In genomic region chr6:18262812-18263560, GRCh38 we compare ENCODE assay signal across 1 cellular context.
TF ChIP-seq lines count a peak whose summit lies in the region.

No MANE protein-coding gene starts in this region.

TF ChIP-seq in K562, 482 proteins besides CTCF, POLR2A, EP300 and RAD21 (continued from another document):
- TF ChIP-seq, protein P1, sequence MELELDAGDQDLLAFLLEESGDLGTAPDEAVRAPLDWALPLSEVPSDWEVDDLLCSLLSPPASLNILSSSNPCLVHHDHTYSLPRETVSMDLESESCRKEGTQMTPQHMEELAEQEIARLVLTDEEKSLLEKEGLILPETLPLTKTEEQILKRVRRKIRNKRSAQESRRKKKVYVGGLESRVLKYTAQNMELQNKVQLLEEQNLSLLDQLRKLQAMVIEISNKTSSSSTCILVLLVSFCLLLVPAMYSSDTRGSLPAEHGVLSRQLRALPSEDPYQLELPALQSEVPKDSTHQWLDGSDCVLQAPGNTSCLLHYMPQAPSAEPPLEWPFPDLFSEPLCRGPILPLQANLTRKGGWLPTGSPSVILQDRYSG (tag; conservative IDR thresholded peaks at IDR 0.05; ENCODE audit: low read depth): no peak
- TF ChIP-seq, protein P2, sequence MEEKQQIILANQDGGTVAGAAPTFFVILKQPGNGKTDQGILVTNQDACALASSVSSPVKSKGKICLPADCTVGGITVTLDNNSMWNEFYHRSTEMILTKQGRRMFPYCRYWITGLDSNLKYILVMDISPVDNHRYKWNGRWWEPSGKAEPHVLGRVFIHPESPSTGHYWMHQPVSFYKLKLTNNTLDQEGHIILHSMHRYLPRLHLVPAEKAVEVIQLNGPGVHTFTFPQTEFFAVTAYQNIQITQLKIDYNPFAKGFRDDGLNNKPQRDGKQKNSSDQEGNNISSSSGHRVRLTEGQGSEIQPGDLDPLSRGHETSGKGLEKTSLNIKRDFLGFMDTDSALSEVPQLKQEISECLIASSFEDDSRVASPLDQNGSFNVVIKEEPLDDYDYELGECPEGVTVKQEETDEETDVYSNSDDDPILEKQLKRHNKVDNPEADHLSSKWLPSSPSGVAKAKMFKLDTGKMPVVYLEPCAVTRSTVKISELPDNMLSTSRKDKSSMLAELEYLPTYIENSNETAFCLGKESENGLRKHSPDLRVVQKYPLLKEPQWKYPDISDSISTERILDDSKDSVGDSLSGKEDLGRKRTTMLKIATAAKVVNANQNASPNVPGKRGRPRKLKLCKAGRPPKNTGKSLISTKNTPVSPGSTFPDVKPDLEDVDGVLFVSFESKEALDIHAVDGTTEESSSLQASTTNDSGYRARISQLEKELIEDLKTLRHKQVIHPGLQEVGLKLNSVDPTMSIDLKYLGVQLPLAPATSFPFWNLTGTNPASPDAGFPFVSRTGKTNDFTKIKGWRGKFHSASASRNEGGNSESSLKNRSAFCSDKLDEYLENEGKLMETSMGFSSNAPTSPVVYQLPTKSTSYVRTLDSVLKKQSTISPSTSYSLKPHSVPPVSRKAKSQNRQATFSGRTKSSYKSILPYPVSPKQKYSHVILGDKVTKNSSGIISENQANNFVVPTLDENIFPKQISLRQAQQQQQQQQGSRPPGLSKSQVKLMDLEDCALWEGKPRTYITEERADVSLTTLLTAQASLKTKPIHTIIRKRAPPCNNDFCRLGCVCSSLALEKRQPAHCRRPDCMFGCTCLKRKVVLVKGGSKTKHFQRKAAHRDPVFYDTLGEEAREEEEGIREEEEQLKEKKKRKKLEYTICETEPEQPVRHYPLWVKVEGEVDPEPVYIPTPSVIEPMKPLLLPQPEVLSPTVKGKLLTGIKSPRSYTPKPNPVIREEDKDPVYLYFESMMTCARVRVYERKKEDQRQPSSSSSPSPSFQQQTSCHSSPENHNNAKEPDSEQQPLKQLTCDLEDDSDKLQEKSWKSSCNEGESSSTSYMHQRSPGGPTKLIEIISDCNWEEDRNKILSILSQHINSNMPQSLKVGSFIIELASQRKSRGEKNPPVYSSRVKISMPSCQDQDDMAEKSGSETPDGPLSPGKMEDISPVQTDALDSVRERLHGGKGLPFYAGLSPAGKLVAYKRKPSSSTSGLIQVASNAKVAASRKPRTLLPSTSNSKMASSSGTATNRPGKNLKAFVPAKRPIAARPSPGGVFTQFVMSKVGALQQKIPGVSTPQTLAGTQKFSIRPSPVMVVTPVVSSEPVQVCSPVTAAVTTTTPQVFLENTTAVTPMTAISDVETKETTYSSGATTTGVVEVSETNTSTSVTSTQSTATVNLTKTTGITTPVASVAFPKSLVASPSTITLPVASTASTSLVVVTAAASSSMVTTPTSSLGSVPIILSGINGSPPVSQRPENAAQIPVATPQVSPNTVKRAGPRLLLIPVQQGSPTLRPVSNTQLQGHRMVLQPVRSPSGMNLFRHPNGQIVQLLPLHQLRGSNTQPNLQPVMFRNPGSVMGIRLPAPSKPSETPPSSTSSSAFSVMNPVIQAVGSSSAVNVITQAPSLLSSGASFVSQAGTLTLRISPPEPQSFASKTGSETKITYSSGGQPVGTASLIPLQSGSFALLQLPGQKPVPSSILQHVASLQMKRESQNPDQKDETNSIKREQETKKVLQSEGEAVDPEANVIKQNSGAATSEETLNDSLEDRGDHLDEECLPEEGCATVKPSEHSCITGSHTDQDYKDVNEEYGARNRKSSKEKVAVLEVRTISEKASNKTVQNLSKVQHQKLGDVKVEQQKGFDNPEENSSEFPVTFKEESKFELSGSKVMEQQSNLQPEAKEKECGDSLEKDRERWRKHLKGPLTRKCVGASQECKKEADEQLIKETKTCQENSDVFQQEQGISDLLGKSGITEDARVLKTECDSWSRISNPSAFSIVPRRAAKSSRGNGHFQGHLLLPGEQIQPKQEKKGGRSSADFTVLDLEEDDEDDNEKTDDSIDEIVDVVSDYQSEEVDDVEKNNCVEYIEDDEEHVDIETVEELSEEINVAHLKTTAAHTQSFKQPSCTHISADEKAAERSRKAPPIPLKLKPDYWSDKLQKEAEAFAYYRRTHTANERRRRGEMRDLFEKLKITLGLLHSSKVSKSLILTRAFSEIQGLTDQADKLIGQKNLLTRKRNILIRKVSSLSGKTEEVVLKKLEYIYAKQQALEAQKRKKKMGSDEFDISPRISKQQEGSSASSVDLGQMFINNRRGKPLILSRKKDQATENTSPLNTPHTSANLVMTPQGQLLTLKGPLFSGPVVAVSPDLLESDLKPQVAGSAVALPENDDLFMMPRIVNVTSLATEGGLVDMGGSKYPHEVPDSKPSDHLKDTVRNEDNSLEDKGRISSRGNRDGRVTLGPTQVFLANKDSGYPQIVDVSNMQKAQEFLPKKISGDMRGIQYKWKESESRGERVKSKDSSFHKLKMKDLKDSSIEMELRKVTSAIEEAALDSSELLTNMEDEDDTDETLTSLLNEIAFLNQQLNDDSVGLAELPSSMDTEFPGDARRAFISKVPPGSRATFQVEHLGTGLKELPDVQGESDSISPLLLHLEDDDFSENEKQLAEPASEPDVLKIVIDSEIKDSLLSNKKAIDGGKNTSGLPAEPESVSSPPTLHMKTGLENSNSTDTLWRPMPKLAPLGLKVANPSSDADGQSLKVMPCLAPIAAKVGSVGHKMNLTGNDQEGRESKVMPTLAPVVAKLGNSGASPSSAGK (IDR thresholded peaks at IDR 0.05): peak; percentile 51
- TF ChIP-seq IRF2 (CRISPR knock-in tag; IDR thresholded peaks at IDR 0.05): no peak
- TF ChIP-seq, protein P3, sequence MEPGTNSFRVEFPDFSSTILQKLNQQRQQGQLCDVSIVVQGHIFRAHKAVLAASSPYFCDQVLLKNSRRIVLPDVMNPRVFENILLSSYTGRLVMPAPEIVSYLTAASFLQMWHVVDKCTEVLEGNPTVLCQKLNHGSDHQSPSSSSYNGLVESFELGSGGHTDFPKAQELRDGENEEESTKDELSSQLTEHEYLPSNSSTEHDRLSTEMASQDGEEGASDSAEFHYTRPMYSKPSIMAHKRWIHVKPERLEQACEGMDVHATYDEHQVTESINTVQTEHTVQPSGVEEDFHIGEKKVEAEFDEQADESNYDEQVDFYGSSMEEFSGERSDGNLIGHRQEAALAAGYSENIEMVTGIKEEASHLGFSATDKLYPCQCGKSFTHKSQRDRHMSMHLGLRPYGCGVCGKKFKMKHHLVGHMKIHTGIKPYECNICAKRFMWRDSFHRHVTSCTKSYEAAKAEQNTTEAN (CRISPR knock-in tag; IDR thresholded peaks at IDR 0.05): 0 out of 2 replicates have a peak, but pooled peaks have one; percentile 21
- TF ChIP-seq, protein P4, sequence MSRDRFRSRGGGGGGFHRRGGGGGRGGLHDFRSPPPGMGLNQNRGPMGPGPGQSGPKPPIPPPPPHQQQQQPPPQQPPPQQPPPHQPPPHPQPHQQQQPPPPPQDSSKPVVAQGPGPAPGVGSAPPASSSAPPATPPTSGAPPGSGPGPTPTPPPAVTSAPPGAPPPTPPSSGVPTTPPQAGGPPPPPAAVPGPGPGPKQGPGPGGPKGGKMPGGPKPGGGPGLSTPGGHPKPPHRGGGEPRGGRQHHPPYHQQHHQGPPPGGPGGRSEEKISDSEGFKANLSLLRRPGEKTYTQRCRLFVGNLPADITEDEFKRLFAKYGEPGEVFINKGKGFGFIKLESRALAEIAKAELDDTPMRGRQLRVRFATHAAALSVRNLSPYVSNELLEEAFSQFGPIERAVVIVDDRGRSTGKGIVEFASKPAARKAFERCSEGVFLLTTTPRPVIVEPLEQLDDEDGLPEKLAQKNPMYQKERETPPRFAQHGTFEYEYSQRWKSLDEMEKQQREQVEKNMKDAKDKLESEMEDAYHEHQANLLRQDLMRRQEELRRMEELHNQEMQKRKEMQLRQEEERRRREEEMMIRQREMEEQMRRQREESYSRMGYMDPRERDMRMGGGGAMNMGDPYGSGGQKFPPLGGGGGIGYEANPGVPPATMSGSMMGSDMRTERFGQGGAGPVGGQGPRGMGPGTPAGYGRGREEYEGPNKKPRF (IDR thresholded peaks at IDR 0.05; ENCODE audit: low read depth, low read length): no peak
